In the genomic region with DNA sequence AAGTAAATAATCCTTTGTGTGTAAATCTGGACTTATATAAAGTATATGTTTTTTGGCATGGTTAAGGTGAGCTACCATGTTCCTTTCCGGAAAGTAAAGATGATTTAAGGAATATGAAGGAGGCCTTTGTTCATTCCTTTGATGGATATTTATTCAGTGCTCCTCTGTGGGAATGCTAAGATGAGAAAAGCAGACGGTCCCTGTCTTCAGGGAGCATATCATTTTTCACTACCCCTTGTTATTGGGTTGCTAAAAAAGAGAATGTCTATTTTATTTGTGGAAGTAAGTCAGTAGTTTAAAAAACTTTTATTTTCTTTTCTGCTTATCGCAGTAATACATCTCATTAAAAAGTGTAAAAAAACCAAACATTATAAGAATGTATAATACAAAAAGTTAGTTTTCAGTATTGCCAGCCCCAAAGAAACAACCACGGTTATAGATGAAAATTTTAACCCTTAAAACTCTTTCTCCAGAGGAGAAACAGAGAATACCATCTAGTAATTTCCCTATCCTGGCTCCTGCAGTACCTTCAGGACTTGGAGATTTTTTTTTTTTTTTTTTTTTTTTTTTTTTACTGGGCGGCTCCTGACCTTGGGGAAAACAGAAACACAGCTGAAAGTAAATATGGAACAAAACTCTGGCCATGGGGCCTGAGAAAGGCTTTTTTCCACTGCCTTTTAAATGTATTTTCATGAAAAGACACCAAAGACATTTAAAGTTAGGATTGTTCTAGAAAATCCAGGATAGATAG, we compare ENCODE assay signal across 8 cellular contexts. TPM values are rescaled to one million over a fixed set of nuclear protein-coding genes. Genes with fewer than 3 reads are reported as not detected.
DNase-seq lines count a peak whose midpoint lies in the region; ATAC-seq and TF ChIP-seq lines count a peak whose summit lies in the region.

No MANE protein-coding gene starts in this region.

- CTCF ChIA-PET in HEK293 (lab: Yijun Ruan, JAX): interaction anchor here (0.8 to 1.6 kb wide), 3 partner anchors 17 to 108 kb away, joined by 3 to 4 read pairs (median 3); no protein-coding TSS in a partner anchor

- H3K27ac ChIP-seq in 22Rv1 (peak overlapping the region; percentile 47), HEK293 (ENCODE audit: extremely low read depth, low read depth, low read length) (no peak overlapping the region), body of pancreas (peak overlapping the region in 3 of 4 donors; percentile 65 to 90 (median 67))

- 42 to 51% methylated on average over 5 of the region's 5 CpGs for WGBS in body of pancreas, 2 donors

- H3K4me1 ChIP-seq in HEK293 (ENCODE audit: control insufficient read depth, insufficient read depth, low read length) (no peaks in the 10 kb centered on the region; the same call in 1 of the 2 replicates), body of pancreas (peaks cover 16% of the 10 kb centered on the region), mucosa of stomach (ENCODE audit: control insufficient read depth, insufficient read depth, low read length) (peaks cover 10% of the 10 kb centered on the region)

- TF ChIP-seq CTCF in 22Rv1 (IDR thresholded peaks at IDR 0.05) (no peak), HEK293 (tag by site-specific recombination; IDR thresholded peaks at IDR 0.05) (no peak), body of pancreas (IDR thresholded peaks at IDR 0.05) (no peak)

- TF ChIP-seq POLR2A in body of pancreas (IDR thresholded peaks at IDR 0.05): no peak

- H3K27me3 ChIP-seq in body of pancreas (no peaks in the 10 kb centered on the region), mucosa of stomach (ENCODE audit: control insufficient read depth, insufficient read depth, low read length) (no peaks in the 10 kb centered on the region)

- H3K4me3 ChIP-seq in HEK293 (ENCODE audit: low read depth, low read length) (no peak overlapping the region), body of pancreas (no peak overlapping the region), mucosa of stomach (ENCODE audit: low read length) (peak overlapping the region; percentile 33)

- no peaks in the 10 kb centered on the region for H3K36me3 ChIP-seq in HEK293 (ENCODE audit: control insufficient read depth in 2 of 2, insufficient read depth in 1 of 2, low read length in 2 of 2)
- no peaks in the 10 kb centered on the region for H3K36me3 ChIP-seq in body of pancreas (replicated peaks in 1 of 2; ENCODE audit: insufficient read depth in 1 of 2, low read depth in 2 of 2)
- no peaks in the 10 kb centered on the region for H3K36me3 ChIP-seq in mucosa of stomach (ENCODE audit: control insufficient read depth, insufficient read depth, low read length)

- POLR2A ChIA-PET in HEK293 (lab: Yijun Ruan, JAX): no interaction called here

- peak; percentile 44 for ATAC-seq in body of pancreas

- H3K9me3 ChIP-seq in HEK293 (ENCODE audit: control insufficient read depth, insufficient read depth, low read depth, low read length) (no peaks in the 10 kb centered on the region), body of pancreas (no peaks in the 10 kb centered on the region), mucosa of stomach (ENCODE audit: control insufficient read depth, low read length) (no peaks in the 10 kb centered on the region)

- intact Hi-C loops in body of pancreas (cut with DNase I): no loop called here

- no peak for DNase-seq in body of pancreas
- no peak for DNase-seq in globus pallidus (ENCODE audit: low spot score)
- DNase-seq in MV-4-11 (lab: John Stamatoyannopoulos, UW): no peak
- no peak for DNase-seq in SIG-M5 treated with dmso at 0.1 percent for 504 hours (lab: John Stamatoyannopoulos, UW; ENCODE audit: unreplicated experiment)
- DNase-seq in NCI-H510A treated with DMSO at 0.1 percent for 48 hours (lab: John Stamatoyannopoulos, UW): no peak

- peak overlapping the region; percentile 72 for H3K9ac ChIP-seq in mucosa of stomach (ENCODE audit: low read length)

TF ChIP-seq in HEK293, 187 proteins besides CTCF, POLR2A, EP300 and RAD21:
- TF ChIP-seq ZNF423 (tag by site-specific recombination; IDR thresholded peaks at IDR 0.05) (no peak), ZBTB48 (tag by site-specific recombination; IDR thresholded peaks at IDR 0.05) (peak; percentile 92), ZNF112 (tag by site-specific recombination; IDR thresholded peaks at IDR 0.05) (no peak), ZNF530 (tag by site-specific recombination; IDR thresholded peaks at IDR 0.05; ENCODE audit: low read depth) (no peak)
- TF ChIP-seq, protein P1, sequence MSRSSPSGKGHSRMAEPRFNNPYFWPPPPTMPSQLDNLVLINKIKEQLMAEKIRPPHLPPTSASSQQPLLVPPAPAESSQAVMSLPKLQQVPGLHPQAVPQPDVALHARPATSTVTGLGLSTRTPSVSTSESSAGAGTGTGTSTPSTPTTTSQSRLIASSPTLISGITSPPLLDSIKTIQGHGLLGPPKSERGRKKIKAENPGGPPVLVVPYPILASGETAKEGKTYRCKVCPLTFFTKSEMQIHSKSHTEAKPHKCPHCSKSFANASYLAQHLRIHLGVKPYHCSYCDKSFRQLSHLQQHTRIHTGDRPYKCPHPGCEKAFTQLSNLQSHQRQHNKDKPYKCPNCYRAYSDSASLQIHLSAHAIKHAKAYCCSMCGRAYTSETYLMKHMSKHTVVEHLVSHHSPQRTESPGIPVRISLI (tag by site-specific recombination; IDR thresholded peaks at IDR 0.05): no peak
- TF ChIP-seq, protein P2, sequence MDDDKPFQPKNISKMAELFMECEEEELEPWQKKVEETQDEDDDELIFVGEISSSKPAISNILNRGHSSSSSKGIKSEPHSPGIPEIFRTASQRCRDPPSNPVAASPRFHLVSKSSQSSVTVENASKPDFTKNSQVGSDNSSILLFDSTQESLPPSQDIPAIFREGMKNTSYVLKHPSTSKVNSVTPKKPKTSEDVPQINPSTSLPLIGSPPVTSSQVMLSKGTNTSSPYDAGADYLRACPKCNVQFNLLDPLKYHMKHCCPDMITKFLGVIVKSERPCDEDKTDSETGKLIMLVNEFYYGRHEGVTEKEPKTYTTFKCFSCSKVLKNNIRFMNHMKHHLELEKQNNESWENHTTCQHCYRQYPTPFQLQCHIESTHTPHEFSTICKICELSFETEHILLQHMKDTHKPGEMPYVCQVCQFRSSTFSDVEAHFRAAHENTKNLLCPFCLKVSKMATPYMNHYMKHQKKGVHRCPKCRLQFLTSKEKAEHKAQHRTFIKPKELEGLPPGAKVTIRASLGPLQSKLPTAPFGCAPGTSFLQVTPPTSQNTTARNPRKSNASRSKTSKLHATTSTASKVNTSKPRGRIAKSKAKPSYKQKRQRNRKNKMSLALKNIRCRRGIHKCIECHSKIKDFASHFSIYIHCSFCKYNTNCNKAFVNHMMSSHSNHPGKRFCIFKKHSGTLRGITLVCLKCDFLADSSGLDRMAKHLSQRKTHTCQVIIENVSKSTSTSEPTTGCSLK (tag by site-specific recombination; IDR thresholded peaks at IDR 0.05): no peak

RNA-seq across cellular contexts. Expression of a gene that starts 35.3 kb away (rescaled TPM):
- 10 to 100 TPM; 79.4 to 83.1 TPM for total RNA-seq in body of pancreas
